In genomic region chr3:143676021-143676420, GRCh38 we compare ENCODE assay signal across 21 cellular contexts.
DNase-seq lines count a peak whose midpoint lies in the region; ATAC-seq and TF ChIP-seq lines count a peak whose summit lies in the region.
"Had no signal": no experiment of that assay in that cellular context is flagged by ENCODE, and none has a peak within 500 bp of the region (broad histone marks: within the 10 kb centered on the region; RNA-seq: fewer than 3 reads in every experiment).

No MANE protein-coding gene starts in this region.

- peaks cover 9% of the 10 kb centered on the region for H3K4me1 Mint-ChIP-seq in T-helper 17 cell
- peaks cover 43% of the 10 kb centered on the region for H3K4me1 Mint-ChIP-seq in nephron progenitor cell
- H3K4me1 Mint-ChIP-seq in T-helper 2 cell treated with Interferon-gamma antibody and Interleukin-4, amounts not matched to agents 5 μg/mL and 100 μg/mL, for 36 hours (ENCODE audit: low read depth): peaks cover 6% of the 10 kb centered on the region

- H3K9me3 ChIP-seq in T-helper 17 cell (ENCODE audit: control insufficient read depth, low read length, poor library complexity, severe bottlenecking): no peaks in the 10 kb centered on the region
- H3K9me3 ChIP-seq: BLaER1 had no signal

- no peaks in the 10 kb centered on the region for H3K27me3 Mint-ChIP-seq in T-helper 17 cell
- H3K27me3 Mint-ChIP-seq in nephron progenitor cell (ENCODE audit: low read depth, poor library complexity): no peaks in the 10 kb centered on the region
- peaks cover 6% of the 10 kb centered on the region for H3K27me3 Mint-ChIP-seq in T-helper 2 cell treated with Interferon-gamma antibody and Interleukin-4, amounts not matched to agents 5 μg/mL and 100 μg/mL, for 36 hours (ENCODE audit: low read depth)
- H3K27me3 Mint-ChIP-seq: CD4-positive, CD25-positive, alpha-beta regulatory T cell; T-cell had no signal

- H3K27ac Mint-ChIP-seq in T-helper 17 cell (peak overlapping the region; percentile 34), nephron progenitor cell (peak overlapping the region; percentile 97)
- no peak overlapping the region for H3K27ac Mint-ChIP-seq in T-helper 2 cell treated with Interferon-gamma antibody and Interleukin-4, amounts not matched to agents 5 μg/mL and 100 μg/mL, for 36 hours
- H3K27ac Mint-ChIP-seq: CD4-positive, CD25-positive, alpha-beta regulatory T cell; T-cell had no signal

- no peak overlapping the region for H3K4me3 Mint-ChIP-seq in T-helper 17 cell
- no peak overlapping the region for H3K4me3 Mint-ChIP-seq in nephron progenitor cell
- H3K4me3 Mint-ChIP-seq in T-helper 2 cell treated with Interferon-gamma antibody and Interleukin-4, amounts not matched to agents 5 μg/mL and 100 μg/mL, for 36 hours: no peak overlapping the region
- H3K4me3 Mint-ChIP-seq: CD4-positive, CD25-positive, alpha-beta regulatory T cell; T-cell had no signal

- TF ChIP-seq CTCF in nephron progenitor cell (IDR thresholded peaks at IDR 0.05): no peak

- H3K36me3 Mint-ChIP-seq in T-helper 17 cell (ENCODE audit: low read depth) (no peaks in the 10 kb centered on the region), nephron progenitor cell (ENCODE audit: low read depth) (no peaks in the 10 kb centered on the region)
- H3K36me3 Mint-ChIP-seq in T-helper 2 cell treated with Interferon-gamma antibody and Interleukin-4, amounts not matched to agents 5 μg/mL and 100 μg/mL, for 36 hours (ENCODE audit: low read depth): no peaks in the 10 kb centered on the region
- H3K36me3 Mint-ChIP-seq: CD4-positive, CD25-positive, alpha-beta regulatory T cell; T-cell had no signal

- H3K9me3 Mint-ChIP-seq in nephron progenitor cell: no peaks in the 10 kb centered on the region
- no peaks in the 10 kb centered on the region for H3K9me3 Mint-ChIP-seq in T-helper 2 cell treated with Interferon-gamma antibody and Interleukin-4, amounts not matched to agents 5 μg/mL and 100 μg/mL, for 36 hours
- H3K9me3 Mint-ChIP-seq: CD4-positive, CD25-positive, alpha-beta regulatory T cell; T-cell had no signal

- DNase-seq in NCI-H2171 treated with DMSO at 0.1 percent for 48 hours (lab: John Stamatoyannopoulos, UW) (peak; percentile 37), NCI-H2171 (lab: John Stamatoyannopoulos, UW) (no peak), NCI-H2107 (lab: John Stamatoyannopoulos, UW) (peak; percentile 15), T-helper 17 cell (no peak), nephron progenitor cell (no peak), COR-L47 (lab: John Stamatoyannopoulos, UW) (no peak), KG1 (lab: John Stamatoyannopoulos, UW) (no peak)
- no peak for DNase-seq in T-helper 2 cell treated with Interferon-gamma antibody and Interleukin-4, amounts not matched to agents 5 μg/mL and 100 μg/mL, for 36 hours (ENCODE audit: low spot score)
- DNase-seq: CD4-positive, CD25-positive, alpha-beta regulatory T cell; HCEC 1CT; IMR-90; Karpas-422; NCI-H1092; NCI-H1417 treated with DMSO at 0.1 percent for 48 hours; NCI-H187 treated with DMSO at 0.1 percent for 48 hours; NCI-H345; NCI-H526; NK-92 treated with Interleukin-12 subunit alpha and Interleukin-12 subunit beta, amount 100 ng/mL, for 24 hours; SHP77; T-cell had no signal

- ATAC-seq in T-helper 17 cell: no peak
- ATAC-seq: T-cell had no signal

Comparison
In these comparisons a context has a peak if more than half of its experiments do, and no peak if none do; other contexts are left out.
1. DNase-seq: peak in NCI-H2171 treated with DMSO at 0.1 percent for 48 hours (single experiment) and NCI-H2107 (single experiment); none in NCI-H2171 (single experiment), T-helper 17 cell (0 of 3), nephron progenitor cell (single experiment), COR-L47 (single experiment), KG1 (single experiment) and T-helper 2 cell treated with Interferon-gamma antibody and Interleukin-4, amounts not matched to agents 5 μg/mL and 100 μg/mL, for 36 hours (single experiment).